ENCODE assay signal across 24 cellular contexts in the genomic region with DNA sequence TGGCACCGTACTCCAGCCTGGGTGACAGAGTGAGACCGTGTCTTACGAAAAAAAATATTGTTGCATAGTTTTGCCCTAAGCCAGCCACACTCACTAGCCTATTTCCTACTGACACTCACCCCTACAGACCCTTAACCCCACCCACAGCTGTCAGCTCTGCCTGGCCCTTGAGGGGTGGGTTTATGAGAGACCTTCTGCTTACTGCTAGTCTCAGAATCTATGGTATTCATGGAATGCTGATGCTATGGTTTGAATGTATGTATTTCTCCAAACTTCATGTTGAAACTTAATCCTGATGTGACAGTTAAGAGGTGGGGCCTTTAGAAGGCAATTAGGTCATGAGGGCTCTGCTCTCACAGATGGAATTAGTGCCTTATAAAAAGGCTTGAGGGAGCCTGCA.
"Had no signal": no experiment of that assay in that cellular context is flagged by ENCODE, and none has a peak within 500 bp of the region (broad histone marks: within the 10 kb centered on the region; RNA-seq: fewer than 3 reads in every experiment).

No MANE protein-coding gene starts in this region.

- H3K79me2 ChIP-seq: parathyroid adenoma had no signal

- H3K27me3 ChIP-seq: dorsolateral prefrontal cortex, esophagus muscularis mucosa, gastroesophageal sphincter, right lobe of liver, tibial artery, upper lobe of right lung, vagina had no signal

- H3K4me3 ChIP-seq: dorsolateral prefrontal cortex, esophagus muscularis mucosa, gastroesophageal sphincter, left ventricle myocardium inferior, lung, prostate gland, right lobe of liver, tibial artery, upper lobe of right lung, vagina had no signal

- H3K36me3 ChIP-seq: esophagus muscularis mucosa, gastroesophageal sphincter, left ventricle myocardium inferior, prostate gland, right lobe of liver, tibial artery, upper lobe of right lung, vagina had no signal

- DNase-seq: cortex of kidney; dorsolateral prefrontal cortex; effector memory CD4-positive, alpha-beta T cell; foreskin fibroblast; glutamatergic neuron; immature natural killer cell; kidney; left cardiac atrium; left ventricle myocardium inferior; mesenchymal stem cell; naive B cell; right lobe of liver; stimulated activated CD4-positive, alpha-beta T cell treated with anti-CD3 and anti-CD28 coated beads, Interleukin-4, amount 100 ng/mL, for 1 hour; stimulated activated CD8-positive, alpha-beta memory T cell treated with anti-CD3 and anti-CD28 coated beads, Interleukin-4, amount 100 ng/mL, for 48 hours; tibial artery; upper lobe of right lung had no signal

- H3K4me1 ChIP-seq: left ventricle myocardium inferior, parathyroid adenoma, prostate gland, right lobe of liver, upper lobe of right lung had no signal

- H3K9ac ChIP-seq: parathyroid adenoma had no signal

- ATAC-seq: gastroesophageal sphincter; left cardiac atrium; right lobe of liver; stimulated activated memory B cell treated with anti-CD40 and anti-IgM and Interleukin-4, amounts not matched to agents 10 μg/mL and 1 μg/mL and 100 μg/mL, for 72 hours; upper lobe of right lung had no signal

- FAIRE-seq: kidney had no signal

- H3K27ac ChIP-seq: dorsolateral prefrontal cortex, epithelial cell of prostate, esophagus muscularis mucosa, gastroesophageal sphincter, left ventricle myocardium inferior, parathyroid adenoma, prostate gland, right lobe of liver, tibial artery, upper lobe of right lung, vagina had no signal
